Comparison of ENCODE assay signal across 9 cellular contexts in the genomic region with DNA sequence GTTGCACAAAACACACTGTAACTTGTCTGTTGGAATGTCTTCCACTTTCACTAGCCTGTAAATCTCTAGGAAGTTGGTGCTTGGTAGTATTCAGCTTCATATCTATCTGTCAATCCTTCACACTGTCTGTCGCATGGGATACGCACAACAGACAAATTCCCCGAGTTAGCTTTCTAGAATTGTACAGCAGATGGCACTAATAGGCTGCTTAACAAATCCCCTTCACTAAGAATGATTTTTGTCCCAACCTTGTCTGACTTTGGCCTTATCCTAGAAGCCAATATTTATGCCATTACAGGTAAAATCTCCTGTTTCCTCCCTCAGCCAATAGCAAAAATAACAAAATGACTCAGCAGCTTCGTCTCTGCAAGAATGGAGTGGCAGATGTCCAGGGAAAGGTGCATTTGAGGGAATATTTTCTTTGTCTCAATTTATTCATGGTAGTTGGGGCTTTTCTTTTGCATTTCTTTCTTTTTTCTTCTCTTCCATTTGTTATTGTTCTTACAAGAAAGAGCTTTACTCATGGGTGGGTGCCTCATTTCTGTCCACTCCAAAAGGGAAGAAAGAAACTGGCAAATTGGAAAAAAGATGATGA.
DNase-seq lines count a peak whose midpoint lies in the region; ATAC-seq and TF ChIP-seq lines count a peak whose summit lies in the region.
"Had no signal": no experiment of that assay in that cellular context is flagged by ENCODE, and none has a peak within 500 bp of the region (broad histone marks: within the 10 kb centered on the region; RNA-seq: fewer than 3 reads in every experiment).

No MANE protein-coding gene starts in this region.

- no peaks in the 10 kb centered on the region for H3K36me3 Mint-ChIP-seq in activated naive CD4-positive, alpha-beta T cell treated with anti-CD3 and anti-CD28 coated beads, Interleukin-2, amount 50 U/mL, for 24 hours

- TF ChIP-seq CTCF in astrocyte of the spinal cord (IDR thresholded peaks at IDR 0.05; ENCODE audit: low read depth, low read length) = peak; percentile 60

- H3K9me3 Mint-ChIP-seq in activated naive CD4-positive, alpha-beta T cell treated with anti-CD3 and anti-CD28 coated beads, Interleukin-2, amount 50 U/mL, for 24 hours = no peaks in the 10 kb centered on the region
- H3K9me3 Mint-ChIP-seq: dendritic cell treated with granulocyte-macrophage colony-stimulating factor and Interleukin-4, amounts not matched to agents 40 ng/mL and 50 ng/mL, for 4 days had no signal

- DNase-seq in activated naive CD4-positive, alpha-beta T cell (lab: John Stamatoyannopoulos, UW) = no peak
- DNase-seq in NCI-H1694 (lab: John Stamatoyannopoulos, UW) (peak; percentile 72), astrocyte of the spinal cord (ENCODE audit: low read depth, low spot score) (peak; percentile 46), kidney tubule cell (ENCODE audit: low spot score) (peak; percentile 57)
- no peak for DNase-seq in activated T-cell treated with anti-CD3 and anti-CD28 coated beads, Interleukin-2, amount 50 U/mL, for 48 hours
- DNase-seq in effector CD8-positive, alpha-beta T cell (lab: John Stamatoyannopoulos, UW) = no peak

- peaks cover 52% of the 10 kb centered on the region for H3K4me1 Mint-ChIP-seq in activated naive CD4-positive, alpha-beta T cell treated with anti-CD3 and anti-CD28 coated beads, Interleukin-2, amount 50 U/mL, for 24 hours

- no peak overlapping the region for H3K4me3 ChIP-seq in astrocyte of the spinal cord (ENCODE audit: low read depth, low read length)

- in situ Hi-C loops in astrocyte of the spinal cord (cut with HindIII; ENCODE audit: low sequenced_read_pairs) = no loop called here

- peak overlapping the region; percentile 26 for H3K27ac Mint-ChIP-seq in activated naive CD4-positive, alpha-beta T cell treated with anti-CD3 and anti-CD28 coated beads, Interleukin-2, amount 50 U/mL, for 24 hours
- H3K27ac Mint-ChIP-seq: dendritic cell treated with granulocyte-macrophage colony-stimulating factor and Interleukin-4, amounts not matched to agents 40 ng/mL and 50 ng/mL, for 4 days had no signal

- no peaks in the 10 kb centered on the region for H3K27me3 Mint-ChIP-seq in activated naive CD4-positive, alpha-beta T cell treated with anti-CD3 and anti-CD28 coated beads, Interleukin-2, amount 50 U/mL, for 24 hours
- H3K27me3 Mint-ChIP-seq: dendritic cell treated with granulocyte-macrophage colony-stimulating factor and Interleukin-4, amounts not matched to agents 40 ng/mL and 50 ng/mL, for 4 days had no signal

- no peak for ATAC-seq in HG02759 (IDR thresholded peaks at IDR 0.05; ENCODE audit: unreplicated experiment)

- no peak overlapping the region for H3K4me3 Mint-ChIP-seq in activated naive CD4-positive, alpha-beta T cell treated with anti-CD3 and anti-CD28 coated beads, Interleukin-2, amount 50 U/mL, for 24 hours
- H3K4me3 Mint-ChIP-seq: dendritic cell treated with granulocyte-macrophage colony-stimulating factor and Interleukin-4, amounts not matched to agents 40 ng/mL and 50 ng/mL, for 4 days had no signal

Comparison
In these comparisons a context has a peak if more than half of its experiments do, and no peak if none do; other contexts are left out.
1. DNase-seq: peak in NCI-H1694 (single experiment), astrocyte of the spinal cord (single experiment) and kidney tubule cell (single experiment); none in activated naive CD4-positive, alpha-beta T cell (0 of 4), activated T-cell treated with anti-CD3 and anti-CD28 coated beads, Interleukin-2, amount 50 U/mL, for 48 hours (0 of 2) and effector CD8-positive, alpha-beta T cell (single experiment).